In genomic region chr17:488993-489757, GRCh38 we compare ENCODE assay signal across 1 cellular context.
TF ChIP-seq lines count a peak whose summit lies in the region.

No MANE protein-coding gene starts in this region.

TF ChIP-seq in HepG2, 621 proteins besides CTCF, POLR2A, EP300 and RAD21 (continued from another document and continues in another):
- TF ChIP-seq LRRFIP1 (CRISPR knock-in tag; conservative IDR thresholded peaks at IDR 0.05) (no peak), CHD4 (IDR thresholded peaks at IDR 0.05; ENCODE audit: borderline replicate concordance, low read length) (no peak), HINFP (CRISPR knock-in tag; IDR thresholded peaks at IDR 0.05; ENCODE audit: low read depth) (no peak; the same call in 1 of the 2 replicates), CEBPZ (IDR thresholded peaks at IDR 0.05; ENCODE audit: low read length) (no peak), JDP2 (CRISPR knock-in tag; IDR thresholded peaks at IDR 0.05; ENCODE audit: borderline replicate concordance) (no peak), ZNF891 (CRISPR knock-in tag; IDR thresholded peaks at IDR 0.05) (peak; percentile 87; the same call in 1 of the 2 replicates), ARNT (IDR thresholded peaks at IDR 0.05) (no peak), AGO1 (IDR thresholded peaks at IDR 0.05; ENCODE audit: low read depth, low read length, poor library complexity, severe bottlenecking) (no peak), POLR2G (IDR thresholded peaks at IDR 0.05; ENCODE audit: low read depth, low read length) (no peak), ZNF207 (IDR thresholded peaks at IDR 0.05; ENCODE audit: borderline replicate concordance) (no peak), ZGPAT (CRISPR knock-in tag; IDR thresholded peaks at IDR 0.05) (peak; percentile 64; the same call in 1 of the 2 replicates), ZNF253 (CRISPR knock-in tag; IDR thresholded peaks at IDR 0.05; ENCODE audit: borderline replicate concordance) (peak; percentile 98), ZNF547 (CRISPR knock-in tag; IDR thresholded peaks at IDR 0.05) (peak; percentile 65; the same call in 1 of the 2 replicates), MLX (CRISPR knock-in tag; IDR thresholded peaks at IDR 0.05) (no peak; the same call in 1 of the 2 replicates), DPF2 (CRISPR knock-in tag; IDR thresholded peaks at IDR 0.05; ENCODE audit: borderline replicate concordance, low read depth) (no peak), RBM22 (optimal IDR thresholded peaks at IDR 0.05; ENCODE audit: low read length) (no peak), MEIS1 (CRISPR knock-in tag; IDR thresholded peaks at IDR 0.05; ENCODE audit: borderline replicate concordance) (no peak), SRSF9 (IDR thresholded peaks at IDR 0.05; ENCODE audit: borderline replicate concordance, insufficient read depth, low read depth, low read length, poor library complexity, severe bottlenecking) (no peak), SP1 (IDR thresholded peaks at IDR 0.05) (no peak), SP1 (CRISPR knock-in tag; IDR thresholded peaks at IDR 0.05) (no peak), SOX13 (IDR thresholded peaks at IDR 0.05) (no peak), SOX13 (CRISPR knock-in tag; conservative IDR thresholded peaks at IDR 0.05 in 1 of 2, IDR thresholded peaks at IDR 0.05 in 1 of 2) (0 out of 4 replicates have a peak, but pooled peaks of 1 of the 2 experiments have one; percentile 23), CC2D1A (CRISPR knock-in tag; IDR thresholded peaks at IDR 0.05) (no peak), ZNF598 (CRISPR knock-in tag; IDR thresholded peaks at IDR 0.05; ENCODE audit: borderline replicate concordance) (no peak; the same call in 1 of the 2 replicates), THRA (CRISPR knock-in tag; IDR thresholded peaks at IDR 0.05; ENCODE audit: borderline replicate concordance) (peak; percentile 34; the same call in 1 of the 2 replicates), ZNF34 (CRISPR knock-in tag; IDR thresholded peaks at IDR 0.05; ENCODE audit: borderline replicate concordance) (no peak), SRF (IDR thresholded peaks at IDR 0.05; ENCODE audit: low read depth, low read length) (no peak), ZNF792 (CRISPR knock-in tag; IDR thresholded peaks at IDR 0.05) (no peak), ZFP1 (CRISPR knock-in tag; IDR thresholded peaks at IDR 0.05) (no peak), HIC2 (CRISPR knock-in tag; IDR thresholded peaks at IDR 0.05; ENCODE audit: low read depth) (peak; percentile 91; the same call in 1 of the 2 replicates), MAFG (CRISPR knock-in tag; IDR thresholded peaks at IDR 0.05) (no peak; the same call in 1 of the 2 replicates), ZKSCAN1 (IDR thresholded peaks at IDR 0.05; ENCODE audit: low read length) (no peak), TIGD3 (CRISPR knock-in tag; IDR thresholded peaks at IDR 0.05; ENCODE audit: borderline replicate concordance) (no peak), SP140L (CRISPR knock-in tag; IDR thresholded peaks at IDR 0.05; ENCODE audit: borderline replicate concordance) (no peak), RBAK (CRISPR knock-in tag; IDR thresholded peaks at IDR 0.05) (no peak), HOMEZ (CRISPR knock-in tag; IDR thresholded peaks at IDR 0.05; ENCODE audit: low read depth) (no peak), ZBTB26 (CRISPR knock-in tag; IDR thresholded peaks at IDR 0.05; ENCODE audit: borderline replicate concordance) (peak; percentile 84), RBFOX2 (IDR thresholded peaks at IDR 0.05; ENCODE audit: low read depth, low read length) (no peak), CENPBD1 (CRISPR knock-in tag; IDR thresholded peaks at IDR 0.05; ENCODE audit: borderline replicate concordance, low read depth) (no peak), ZFX (CRISPR knock-in tag; IDR thresholded peaks at IDR 0.05; ENCODE audit: low read depth) (peak; percentile 90), MATR3 (CRISPR knock-in tag; IDR thresholded peaks at IDR 0.05) (no peak), TEAD3 (CRISPR knock-in tag; optimal IDR thresholded peaks at IDR 0.05; ENCODE audit: borderline replicate concordance) (peak; percentile 42), NKX3-1 (CRISPR knock-in tag; IDR thresholded peaks at IDR 0.05) (0 out of 2 replicates have a peak, but pooled peaks have one; percentile 31), ZNF790 (CRISPR knock-in tag; IDR thresholded peaks at IDR 0.05; ENCODE audit: borderline replicate concordance) (peak; percentile 85; the same call in 1 of the 2 replicates), SUZ12 (IDR thresholded peaks at IDR 0.05; ENCODE audit: low read depth, low read length) (no peak), CEBPB (IDR thresholded peaks at IDR 0.05; ENCODE audit: borderline replicate concordance, low read depth, low read length) (no peak), GLI4 (CRISPR knock-in tag; IDR thresholded peaks at IDR 0.05; ENCODE audit: borderline replicate concordance) (no peak), TAF1 (CRISPR knock-in tag; IDR thresholded peaks at IDR 0.05) (no peak), ATF7-NPFF (CRISPR knock-in tag; IDR thresholded peaks at IDR 0.05; ENCODE audit: low read depth) (peak; percentile 91)
